In genomic region chr6:167731216-167731615, GRCh38 we compare ENCODE assay signal across 23 cellular contexts.
"Had no signal": no experiment of that assay in that cellular context is flagged by ENCODE, and none has a peak within 500 bp of the region (broad histone marks: within the 10 kb centered on the region; RNA-seq: fewer than 3 reads in every experiment).

No MANE protein-coding gene starts in this region.

- H3K4me1 Mint-ChIP-seq: activated CD4-positive, alpha-beta T cell treated with anti-CD3 and anti-CD28 coated beads, Interleukin-2, amount 10 ng/mL, durations not matched to agents 7 days and 5 days; activated naive CD8-positive, alpha-beta T cell treated with anti-CD3 and anti-CD28 coated beads, Interleukin-2, amount 50 U/mL, for 24 hours had no signal

- H3K9me3 ChIP-seq: ascending aorta, body of pancreas, MG63 had no signal

- H3K27me3 ChIP-seq: ascending aorta, body of pancreas, cardiac muscle cell had no signal

- H3K36me3 Mint-ChIP-seq: activated CD4-positive, alpha-beta memory T cell treated with anti-CD3 and anti-CD28 coated beads for 36 hours; activated naive CD4-positive, alpha-beta T cell treated with anti-CD3 and anti-CD28 coated beads, Interleukin-2, amount 50 U/mL, for 72 hours had no signal

- H3K9me3 Mint-ChIP-seq: activated B cell treated with CpG ODN at 0.5 μM for 24 hours; activated CD4-positive, alpha-beta T cell treated with anti-CD3 and anti-CD28 coated beads, Interleukin-2, amount 10 ng/mL, durations not matched to agents 7 days and 5 days; activated naive CD8-positive, alpha-beta T cell treated with anti-CD3 and anti-CD28 coated beads, Interleukin-2, amount 50 U/mL, for 24 hours had no signal

- ATAC-seq: activated naive CD4-positive, alpha-beta T cell treated with anti-CD3 and anti-CD28 coated beads, Interleukin-2, amount 50 U/mL, for 72 hours; activated naive CD8-positive, alpha-beta T cell treated with anti-CD3 and anti-CD28 coated beads, Interleukin-2, amount 50 U/mL, for 24 hours; body of pancreas; PC-3; T-helper 17 cell had no signal

- H3K27ac Mint-ChIP-seq: activated B cell treated with CpG ODN at 0.5 μM for 24 hours; activated CD4-positive, alpha-beta memory T cell treated with anti-CD3 and anti-CD28 coated beads for 36 hours; activated CD4-positive, alpha-beta T cell treated with anti-CD3 and anti-CD28 coated beads, Interleukin-2, amount 10 ng/mL, durations not matched to agents 7 days and 5 days; activated naive CD4-positive, alpha-beta T cell treated with anti-CD3 and anti-CD28 coated beads, Interleukin-2, amount 50 U/mL, for 72 hours; activated naive CD8-positive, alpha-beta T cell treated with anti-CD3 and anti-CD28 coated beads, Interleukin-2, amount 50 U/mL, for 24 hours; T-helper 17 cell had no signal

- H3K4me3 ChIP-seq: ascending aorta, body of pancreas, cardiac muscle cell had no signal

- H3K4me3 Mint-ChIP-seq: activated B cell treated with CpG ODN at 0.5 μM for 24 hours; activated CD4-positive, alpha-beta memory T cell treated with anti-CD3 and anti-CD28 coated beads for 36 hours; activated CD4-positive, alpha-beta T cell treated with anti-CD3 and anti-CD28 coated beads, Interleukin-2, amount 10 ng/mL, durations not matched to agents 7 days and 5 days; activated naive CD8-positive, alpha-beta T cell treated with anti-CD3 and anti-CD28 coated beads, Interleukin-2, amount 50 U/mL, for 24 hours; T-helper 17 cell had no signal

- H3K27ac ChIP-seq: ascending aorta, body of pancreas, cardiac muscle cell had no signal

- H3K36me3 ChIP-seq: ascending aorta, cardiac muscle cell, MG63 had no signal

- DNase-seq: activated B cell treated with CpG ODN at 0.5 μM for 24 hours; activated CD4-positive, alpha-beta memory T cell treated with anti-CD3 and anti-CD28 coated beads for 36 hours; activated CD4-positive, alpha-beta T cell treated with anti-CD3 and anti-CD28 coated beads for 1 hour; activated CD4-positive, alpha-beta T cell treated with anti-CD3 and anti-CD28 coated beads, Interleukin-2, amount 10 ng/mL, durations not matched to agents 7 days and 5 days; activated naive CD8-positive, alpha-beta T cell treated with anti-CD3 and anti-CD28 coated beads, Interleukin-2, amount 50 U/mL, for 24 hours; activated T-cell treated with anti-CD3 and anti-CD28 coated beads, Interleukin-2, amount 50 U/mL, for 1 hour; amniotic stem cell; body of pancreas; MV-4-11; NCI-H1092 treated with DMSO at 0.1 percent for 48 hours; NCI-H1436; NCI-H1694 treated with DMSO at 0.1 percent for 48 hours; NCI-H2029 treated with DMSO at 0.1 percent for 48 hours; NCI-H446; NCI-H524; PC-3; SIG-M5; T-helper 17 cell; T1000 had no signal
